In genomic region chrY:2934861-2935605, GRCh38 we compare ENCODE assay signal across 8 cellular contexts. TPM values are rescaled to one million over a fixed set of nuclear protein-coding genes. Genes with fewer than 3 reads are reported as not detected.
DNase-seq lines count a peak whose midpoint lies in the region; ATAC-seq and TF ChIP-seq lines count a peak whose summit lies in the region.

TSS of gene ZFY (plus strand) at chrY:2935381. CDS start at chrY:2953937, 18,556 bp downstream.

- H3K4me1 Mint-ChIP-seq in CD8-positive, alpha-beta memory T cell, result peaks cover 0 to 43% (median 0%) of the 10 kb centered on the region in 3 donors
- H3K4me1 Mint-ChIP-seq in T-helper 1 cell treated with Interleukin-12 subunit alpha and Interleukin-12 subunit beta and Interleukin-4 antibody, amounts not matched to agents 30 μg/mL and 1 μg/mL, for 36 hours (ENCODE audit: low read depth), result peaks cover 17% of the 10 kb centered on the region

- H3K9me3 ChIP-seq in CD8-positive, alpha-beta memory T cell (ENCODE audit: low read length), result no peaks in the 10 kb centered on the region
- no peaks in the 10 kb centered on the region for H3K9me3 ChIP-seq in effector memory CD4-positive, alpha-beta T cell (ENCODE audit: control insufficient read depth, low read length)
- H3K9me3 ChIP-seq in parathyroid adenoma (ENCODE audit: control insufficient read depth, low read length), result no peaks in the 10 kb centered on the region

- H3K27me3 Mint-ChIP-seq in CD8-positive, alpha-beta memory T cell, result no peaks in the 10 kb centered on the region
- H3K27me3 Mint-ChIP-seq in T-helper 1 cell treated with Interleukin-12 subunit alpha and Interleukin-12 subunit beta and Interleukin-4 antibody, amounts not matched to agents 30 μg/mL and 1 μg/mL, for 36 hours (ENCODE audit: low read depth), result no peaks in the 10 kb centered on the region

- no peaks in the 10 kb centered on the region for H3K36me3 ChIP-seq in CD8-positive, alpha-beta memory T cell (ENCODE audit: insufficient read depth, low read length)
- no peaks in the 10 kb centered on the region for H3K36me3 ChIP-seq in effector memory CD4-positive, alpha-beta T cell (ENCODE audit: control insufficient read depth, insufficient read depth, low read length)
- H3K36me3 ChIP-seq in parathyroid adenoma (ENCODE audit: control insufficient read depth, insufficient read depth, low read length), result no peaks in the 10 kb centered on the region

- peaks cover 0 to 25% (median 0%) of the 10 kb centered on the region in 3 donors for H3K36me3 Mint-ChIP-seq in CD8-positive, alpha-beta memory T cell
- peaks cover 10% of the 10 kb centered on the region for H3K36me3 Mint-ChIP-seq in T-helper 1 cell treated with Interleukin-12 subunit alpha and Interleukin-12 subunit beta and Interleukin-4 antibody, amounts not matched to agents 30 μg/mL and 1 μg/mL, for 36 hours (ENCODE audit: low read depth)

- peak in 3 of 5 donors; percentile 52 to 81 (median 70) for DNase-seq in CD8-positive, alpha-beta memory T cell
- DNase-seq in effector memory CD4-positive, alpha-beta T cell, result peak in 2 of 3 donors; percentile 63
- DNase-seq in stimulated activated naive CD4-positive, alpha-beta T cell treated with Interleukin-2 at 50 U/mL for 16 hours (lab: John Stamatoyannopoulos, UW), result no peak

- POLR2A ChIA-PET in CD8-positive, alpha-beta memory T cell (lab: Charles Lee), result interaction anchor here (0.7 to 1.0 kb wide), 3 partner anchors 20 to 94 kb away, joined by 3 to 4 read pairs (median 3); partner anchors contain the start of gene RPS4Y1

- CTCF ChIA-PET in CD8-positive, alpha-beta memory T cell (lab: Charles Lee), result no interaction called here

- peak within 1 kb of the TSS; percentile 75 for H3K4me2 ChIP-seq in parathyroid adenoma (ENCODE audit: low read length)

- no peaks in the 10 kb centered on the region for H3K79me2 ChIP-seq in parathyroid adenoma

- no peak for TF ChIP-seq CTCF in parathyroid adenoma (IDR thresholded peaks at IDR 0.05)

- peak within 1 kb of the TSS in 2 of 7 donors; percentile 88 to 97 for H3K4me3 Mint-ChIP-seq in CD8-positive, alpha-beta memory T cell
- peak within 1 kb of the TSS; percentile 87 for H3K4me3 Mint-ChIP-seq in T-helper 1 cell treated with Interleukin-12 subunit alpha and Interleukin-12 subunit beta and Interleukin-4 antibody, amounts not matched to agents 30 μg/mL and 1 μg/mL, for 36 hours

- peak; percentile 34 for ATAC-seq in HG02798 (IDR thresholded peaks at IDR 0.05; ENCODE audit: poor library complexity, unreplicated experiment)
- no peak for ATAC-seq in HG03108 (IDR thresholded peaks at IDR 0.05; ENCODE audit: unreplicated experiment)
- no peak for ATAC-seq in HG03095 (IDR thresholded peaks at IDR 0.05; ENCODE audit: unreplicated experiment)

- H2AFZ ChIP-seq in parathyroid adenoma, result no peak within 1 kb of the TSS

- H3K27ac Mint-ChIP-seq in CD8-positive, alpha-beta memory T cell, result peak within 1 kb of the TSS in 2 of 8 donors; percentile 98 to 100
- H3K27ac Mint-ChIP-seq in T-helper 1 cell treated with Interleukin-12 subunit alpha and Interleukin-12 subunit beta and Interleukin-4 antibody, amounts not matched to agents 30 μg/mL and 1 μg/mL, for 36 hours, result peak within 1 kb of the TSS; percentile 95

- H3K4me1 ChIP-seq in CD8-positive, alpha-beta memory T cell (ENCODE audit: insufficient read depth, low read length), result peaks cover 9% of the 10 kb centered on the region
- no peaks in the 10 kb centered on the region for H3K4me1 ChIP-seq in effector memory CD4-positive, alpha-beta T cell (ENCODE audit: control insufficient read depth, insufficient read depth, low read length, poor library complexity, severe bottlenecking)
- H3K4me1 ChIP-seq in parathyroid adenoma, result no peaks in the 10 kb centered on the region

- H3K27me3 ChIP-seq in CD8-positive, alpha-beta memory T cell (ENCODE audit: insufficient read depth, low read length, poor library complexity, severe bottlenecking), result no peaks in the 10 kb centered on the region
- no peaks in the 10 kb centered on the region for H3K27me3 ChIP-seq in effector memory CD4-positive, alpha-beta T cell (replicated peaks; ENCODE audit: control insufficient read depth, insufficient read depth, low read length, poor library complexity, severe bottlenecking)
- no peaks in the 10 kb centered on the region for H3K27me3 ChIP-seq in parathyroid adenoma (ENCODE audit: control insufficient read depth, insufficient read depth, low read length)

- H3K9ac ChIP-seq in parathyroid adenoma, result peak within 1 kb of the TSS; percentile 19

- peak within 1 kb of the TSS; percentile 98 for H3K27ac ChIP-seq in CD8-positive, alpha-beta memory T cell (ENCODE audit: low read depth, low read length)
- H3K27ac ChIP-seq in effector memory CD4-positive, alpha-beta T cell (ENCODE audit: insufficient read depth, low read length, poor library complexity, severe bottlenecking), result peak within 1 kb of the TSS; percentile 98
- H3K27ac ChIP-seq in parathyroid adenoma, result peak within 1 kb of the TSS; percentile 79

- H3K9me3 Mint-ChIP-seq in CD8-positive, alpha-beta memory T cell, result no peaks in the 10 kb centered on the region
- no peaks in the 10 kb centered on the region for H3K9me3 Mint-ChIP-seq in T-helper 1 cell treated with Interleukin-12 subunit alpha and Interleukin-12 subunit beta and Interleukin-4 antibody, amounts not matched to agents 30 μg/mL and 1 μg/mL, for 36 hours

- peak within 1 kb of the TSS; percentile 83 for H3K4me3 ChIP-seq in CD8-positive, alpha-beta memory T cell (ENCODE audit: low read length)
- H3K4me3 ChIP-seq in effector memory CD4-positive, alpha-beta T cell (ENCODE audit: insufficient read depth, low read depth, low read length, poor library complexity, severe bottlenecking), result peak within 1 kb of the TSS; percentile 48
- H3K4me3 ChIP-seq in parathyroid adenoma (ENCODE audit: low read depth, low read length), result peak within 1 kb of the TSS; percentile 78

RNA-seq across cellular contexts. Expression of gene ZFY, which starts in this region (rescaled TPM):
- 10 to 100 TPM; 22.9 to 27.4 TPM for total RNA-seq in CD8-positive, alpha-beta memory T cell
- polyA plus RNA-seq in CD8-positive, alpha-beta memory T cell, result not detected
